In genomic region chr18:57051586-57052044, GRCh38 we compare ENCODE assay signal across 1 cellular context.
TF ChIP-seq lines count a peak whose summit lies in the region.

No MANE protein-coding gene starts in this region.

TF ChIP-seq in GM12878, 131 proteins besides CTCF, POLR2A, EP300 and RAD21 (continued from another document):
- TF ChIP-seq SKIL (IDR thresholded peaks at IDR 0.05; ENCODE audit: low read depth, poor library complexity, severe bottlenecking) (peak; percentile 41), USF1 (IDR thresholded peaks at IDR 0.05; ENCODE audit: borderline replicate concordance, extremely low read length, insufficient read depth, low read depth, low read length) (no peak), BCL11A (IDR thresholded peaks at IDR 0.05; ENCODE audit: low read depth, low read length) (0 out of 2 replicates have a peak, but pooled peaks have one; percentile 36), IKZF2 (IDR thresholded peaks at IDR 0.05) (peak; percentile 45 to 52; a peak in 2 of 4 replicates), YBX1 (IDR thresholded peaks at IDR 0.05) (0 out of 2 replicates have a peak, but pooled peaks have one; percentile 40), TCF12 (IDR thresholded peaks at IDR 0.05; ENCODE audit: low read depth, low read length) (peak; percentile 67; the same call in 1 of the 2 replicates)
TF ChIP-seq in GM12878: peak in this region for 21.
